In genomic region chr10:69861251-69862240, GRCh38 we compare ENCODE assay signal across 1 cellular context.
TF ChIP-seq lines count a peak whose summit lies in the region.

No MANE protein-coding gene starts in this region.

TF ChIP-seq in HEK293, 187 proteins besides CTCF, POLR2A, EP300 and RAD21 (continued from another document and continues in another):
- no peak for TF ChIP-seq ZNF398 (tag by site-specific recombination; IDR thresholded peaks at IDR 0.05)
- TF ChIP-seq, protein P1, sequence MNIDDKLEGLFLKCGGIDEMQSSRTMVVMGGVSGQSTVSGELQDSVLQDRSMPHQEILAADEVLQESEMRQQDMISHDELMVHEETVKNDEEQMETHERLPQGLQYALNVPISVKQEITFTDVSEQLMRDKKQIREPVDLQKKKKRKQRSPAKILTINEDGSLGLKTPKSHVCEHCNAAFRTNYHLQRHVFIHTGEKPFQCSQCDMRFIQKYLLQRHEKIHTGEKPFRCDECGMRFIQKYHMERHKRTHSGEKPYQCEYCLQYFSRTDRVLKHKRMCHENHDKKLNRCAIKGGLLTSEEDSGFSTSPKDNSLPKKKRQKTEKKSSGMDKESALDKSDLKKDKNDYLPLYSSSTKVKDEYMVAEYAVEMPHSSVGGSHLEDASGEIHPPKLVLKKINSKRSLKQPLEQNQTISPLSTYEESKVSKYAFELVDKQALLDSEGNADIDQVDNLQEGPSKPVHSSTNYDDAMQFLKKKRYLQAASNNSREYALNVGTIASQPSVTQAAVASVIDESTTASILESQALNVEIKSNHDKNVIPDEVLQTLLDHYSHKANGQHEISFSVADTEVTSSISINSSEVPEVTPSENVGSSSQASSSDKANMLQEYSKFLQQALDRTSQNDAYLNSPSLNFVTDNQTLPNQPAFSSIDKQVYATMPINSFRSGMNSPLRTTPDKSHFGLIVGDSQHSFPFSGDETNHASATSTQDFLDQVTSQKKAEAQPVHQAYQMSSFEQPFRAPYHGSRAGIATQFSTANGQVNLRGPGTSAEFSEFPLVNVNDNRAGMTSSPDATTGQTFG (tag by site-specific recombination; IDR thresholded peaks at IDR 0.05; ENCODE audit: borderline replicate concordance), result no peak
- no peak for TF ChIP-seq ZNF791 (tag by site-specific recombination; IDR thresholded peaks at IDR 0.05)
- TF ChIP-seq, protein P2, sequence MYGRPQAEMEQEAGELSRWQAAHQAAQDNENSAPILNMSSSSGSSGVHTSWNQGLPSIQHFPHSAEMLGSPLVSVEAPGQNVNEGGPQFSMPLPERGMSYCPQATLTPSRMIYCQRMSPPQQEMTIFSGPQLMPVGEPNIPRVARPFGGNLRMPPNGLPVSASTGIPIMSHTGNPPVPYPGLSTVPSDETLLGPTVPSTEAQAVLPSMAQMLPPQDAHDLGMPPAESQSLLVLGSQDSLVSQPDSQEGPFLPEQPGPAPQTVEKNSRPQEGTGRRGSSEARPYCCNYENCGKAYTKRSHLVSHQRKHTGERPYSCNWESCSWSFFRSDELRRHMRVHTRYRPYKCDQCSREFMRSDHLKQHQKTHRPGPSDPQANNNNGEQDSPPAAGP (tag by site-specific recombination; IDR thresholded peaks at IDR 0.05), result 0 out of 2 replicates have a peak, but pooled peaks have one; percentile 29
- TF ChIP-seq ZNF169 (tag by site-specific recombination; IDR thresholded peaks at IDR 0.05), result no peak
- TF ChIP-seq ZSCAN23 (tag by site-specific recombination; IDR thresholded peaks at IDR 0.05), result no peak
- no peak for TF ChIP-seq KLF7 (tag by site-specific recombination; IDR thresholded peaks at IDR 0.05; ENCODE audit: borderline replicate concordance)
- no peak for TF ChIP-seq ZNF548 (tag by site-specific recombination; IDR thresholded peaks at IDR 0.05)
- TF ChIP-seq ZNF366 (tag by site-specific recombination; conservative IDR thresholded peaks at IDR 0.05), result peak; percentile 60; the same call in 1 of the 2 replicates
- TF ChIP-seq OVOL3 (tag by site-specific recombination; IDR thresholded peaks at IDR 0.05), result no peak
- no peak for TF ChIP-seq ZNF560 (tag by site-specific recombination; IDR thresholded peaks at IDR 0.05; ENCODE audit: borderline replicate concordance)
- no peak for TF ChIP-seq ZNF274 (IDR thresholded peaks at IDR 0.05; ENCODE audit: low read length)
- no peak for TF ChIP-seq ZNF274 (tag by site-specific recombination; IDR thresholded peaks at IDR 0.05; ENCODE audit: borderline replicate concordance)
- no peak for TF ChIP-seq MZF1 (tag by site-specific recombination; IDR thresholded peaks at IDR 0.05; ENCODE audit: borderline replicate concordance)
- no peak for TF ChIP-seq KLF16 (tag by site-specific recombination; IDR thresholded peaks at IDR 0.05)
- TF ChIP-seq ZNF513 (tag by site-specific recombination; IDR thresholded peaks at IDR 0.05), result no peak
- no peak for TF ChIP-seq KLF9 (tag by site-specific recombination; IDR thresholded peaks at IDR 0.05; ENCODE audit: low read depth)
- TF ChIP-seq ZNF114 (tag by site-specific recombination; IDR thresholded peaks at IDR 0.05), result no peak
- no peak for TF ChIP-seq ZNF704 (tag by site-specific recombination; IDR thresholded peaks at IDR 0.05)
- no peak for TF ChIP-seq GLI4 (tag by site-specific recombination; IDR thresholded peaks at IDR 0.05)
- TF ChIP-seq, protein P3, sequence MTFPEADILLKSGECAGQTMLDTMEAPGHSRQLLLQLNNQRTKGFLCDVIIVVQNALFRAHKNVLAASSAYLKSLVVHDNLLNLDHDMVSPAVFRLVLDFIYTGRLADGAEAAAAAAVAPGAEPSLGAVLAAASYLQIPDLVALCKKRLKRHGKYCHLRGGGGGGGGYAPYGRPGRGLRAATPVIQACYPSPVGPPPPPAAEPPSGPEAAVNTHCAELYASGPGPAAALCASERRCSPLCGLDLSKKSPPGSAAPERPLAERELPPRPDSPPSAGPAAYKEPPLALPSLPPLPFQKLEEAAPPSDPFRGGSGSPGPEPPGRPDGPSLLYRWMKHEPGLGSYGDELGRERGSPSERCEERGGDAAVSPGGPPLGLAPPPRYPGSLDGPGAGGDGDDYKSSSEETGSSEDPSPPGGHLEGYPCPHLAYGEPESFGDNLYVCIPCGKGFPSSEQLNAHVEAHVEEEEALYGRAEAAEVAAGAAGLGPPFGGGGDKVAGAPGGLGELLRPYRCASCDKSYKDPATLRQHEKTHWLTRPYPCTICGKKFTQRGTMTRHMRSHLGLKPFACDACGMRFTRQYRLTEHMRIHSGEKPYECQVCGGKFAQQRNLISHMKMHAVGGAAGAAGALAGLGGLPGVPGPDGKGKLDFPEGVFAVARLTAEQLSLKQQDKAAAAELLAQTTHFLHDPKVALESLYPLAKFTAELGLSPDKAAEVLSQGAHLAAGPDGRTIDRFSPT (tag by site-specific recombination; IDR thresholded peaks at IDR 0.05), result no peak
- TF ChIP-seq ZNF624 (tag by site-specific recombination; IDR thresholded peaks at IDR 0.05), result no peak
- no peak for TF ChIP-seq ZNF626 (tag by site-specific recombination; IDR thresholded peaks at IDR 0.05)
- no peak for TF ChIP-seq ZNF510 (tag by site-specific recombination; IDR thresholded peaks at IDR 0.05; ENCODE audit: insufficient replicate concordance)
- no peak for TF ChIP-seq ZNF670 (tag by site-specific recombination; IDR thresholded peaks at IDR 0.05; ENCODE audit: low read depth)
- no peak for TF ChIP-seq HOXD13 (CRISPR knock-in tag; IDR thresholded peaks at IDR 0.05; ENCODE audit: borderline replicate concordance)
- TF ChIP-seq ZNF221 (tag by site-specific recombination; IDR thresholded peaks at IDR 0.05; ENCODE audit: borderline replicate concordance), result no peak
- no peak for TF ChIP-seq ZFP69B (tag by site-specific recombination; IDR thresholded peaks at IDR 0.05)
- TF ChIP-seq ZNF121 (tag by site-specific recombination; IDR thresholded peaks at IDR 0.05), result no peak
- no peak for TF ChIP-seq GLIS2 (tag by site-specific recombination; IDR thresholded peaks at IDR 0.05)
- TF ChIP-seq HOXA7 (CRISPR knock-in tag; IDR thresholded peaks at IDR 0.05; ENCODE audit: borderline replicate concordance), result no peak
- TF ChIP-seq ZNF658 (tag by site-specific recombination; IDR thresholded peaks at IDR 0.05), result no peak
- TF ChIP-seq, protein P4, sequence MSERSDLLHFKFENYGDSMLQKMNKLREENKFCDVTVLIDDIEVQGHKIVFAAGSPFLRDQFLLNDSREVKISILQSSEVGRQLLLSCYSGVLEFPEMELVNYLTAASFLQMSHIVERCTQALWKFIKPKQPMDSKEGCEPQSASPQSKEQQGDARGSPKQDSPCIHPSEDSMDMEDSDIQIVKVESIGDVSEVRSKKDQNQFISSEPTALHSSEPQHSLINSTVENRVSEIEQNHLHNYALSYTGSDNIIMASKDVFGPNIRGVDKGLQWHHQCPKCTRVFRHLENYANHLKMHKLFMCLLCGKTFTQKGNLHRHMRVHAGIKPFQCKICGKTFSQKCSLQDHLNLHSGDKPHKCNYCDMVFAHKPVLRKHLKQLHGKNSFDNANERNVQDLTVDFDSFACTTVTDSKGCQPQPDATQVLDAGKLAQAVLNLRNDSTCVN (tag by site-specific recombination; optimal IDR thresholded peaks at IDR 0.05), result no peak
- TF ChIP-seq, protein P5, sequence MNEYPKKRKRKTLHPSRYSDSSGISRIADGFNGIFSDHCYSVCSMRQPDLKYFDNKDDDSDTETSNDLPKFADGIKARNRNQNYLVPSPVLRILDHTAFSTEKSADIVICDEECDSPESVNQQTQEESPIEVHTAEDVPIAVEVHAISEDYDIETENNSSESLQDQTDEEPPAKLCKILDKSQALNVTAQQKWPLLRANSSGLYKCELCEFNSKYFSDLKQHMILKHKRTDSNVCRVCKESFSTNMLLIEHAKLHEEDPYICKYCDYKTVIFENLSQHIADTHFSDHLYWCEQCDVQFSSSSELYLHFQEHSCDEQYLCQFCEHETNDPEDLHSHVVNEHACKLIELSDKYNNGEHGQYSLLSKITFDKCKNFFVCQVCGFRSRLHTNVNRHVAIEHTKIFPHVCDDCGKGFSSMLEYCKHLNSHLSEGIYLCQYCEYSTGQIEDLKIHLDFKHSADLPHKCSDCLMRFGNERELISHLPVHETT (tag by site-specific recombination; IDR thresholded peaks at IDR 0.05), result no peak
- TF ChIP-seq, protein P6, sequence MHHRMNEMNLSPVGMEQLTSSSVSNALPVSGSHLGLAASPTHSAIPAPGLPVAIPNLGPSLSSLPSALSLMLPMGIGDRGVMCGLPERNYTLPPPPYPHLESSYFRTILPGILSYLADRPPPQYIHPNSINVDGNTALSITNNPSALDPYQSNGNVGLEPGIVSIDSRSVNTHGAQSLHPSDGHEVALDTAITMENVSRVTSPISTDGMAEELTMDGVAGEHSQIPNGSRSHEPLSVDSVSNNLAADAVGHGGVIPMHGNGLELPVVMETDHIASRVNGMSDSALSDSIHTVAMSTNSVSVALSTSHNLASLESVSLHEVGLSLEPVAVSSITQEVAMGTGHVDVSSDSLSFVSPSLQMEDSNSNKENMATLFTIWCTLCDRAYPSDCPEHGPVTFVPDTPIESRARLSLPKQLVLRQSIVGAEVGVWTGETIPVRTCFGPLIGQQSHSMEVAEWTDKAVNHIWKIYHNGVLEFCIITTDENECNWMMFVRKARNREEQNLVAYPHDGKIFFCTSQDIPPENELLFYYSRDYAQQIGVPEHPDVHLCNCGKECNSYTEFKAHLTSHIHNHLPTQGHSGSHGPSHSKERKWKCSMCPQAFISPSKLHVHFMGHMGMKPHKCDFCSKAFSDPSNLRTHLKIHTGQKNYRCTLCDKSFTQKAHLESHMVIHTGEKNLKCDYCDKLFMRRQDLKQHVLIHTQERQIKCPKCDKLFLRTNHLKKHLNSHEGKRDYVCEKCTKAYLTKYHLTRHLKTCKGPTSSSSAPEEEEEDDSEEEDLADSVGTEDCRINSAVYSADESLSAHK (tag by site-specific recombination; IDR thresholded peaks at IDR 0.05), result no peak
- TF ChIP-seq, protein P7, sequence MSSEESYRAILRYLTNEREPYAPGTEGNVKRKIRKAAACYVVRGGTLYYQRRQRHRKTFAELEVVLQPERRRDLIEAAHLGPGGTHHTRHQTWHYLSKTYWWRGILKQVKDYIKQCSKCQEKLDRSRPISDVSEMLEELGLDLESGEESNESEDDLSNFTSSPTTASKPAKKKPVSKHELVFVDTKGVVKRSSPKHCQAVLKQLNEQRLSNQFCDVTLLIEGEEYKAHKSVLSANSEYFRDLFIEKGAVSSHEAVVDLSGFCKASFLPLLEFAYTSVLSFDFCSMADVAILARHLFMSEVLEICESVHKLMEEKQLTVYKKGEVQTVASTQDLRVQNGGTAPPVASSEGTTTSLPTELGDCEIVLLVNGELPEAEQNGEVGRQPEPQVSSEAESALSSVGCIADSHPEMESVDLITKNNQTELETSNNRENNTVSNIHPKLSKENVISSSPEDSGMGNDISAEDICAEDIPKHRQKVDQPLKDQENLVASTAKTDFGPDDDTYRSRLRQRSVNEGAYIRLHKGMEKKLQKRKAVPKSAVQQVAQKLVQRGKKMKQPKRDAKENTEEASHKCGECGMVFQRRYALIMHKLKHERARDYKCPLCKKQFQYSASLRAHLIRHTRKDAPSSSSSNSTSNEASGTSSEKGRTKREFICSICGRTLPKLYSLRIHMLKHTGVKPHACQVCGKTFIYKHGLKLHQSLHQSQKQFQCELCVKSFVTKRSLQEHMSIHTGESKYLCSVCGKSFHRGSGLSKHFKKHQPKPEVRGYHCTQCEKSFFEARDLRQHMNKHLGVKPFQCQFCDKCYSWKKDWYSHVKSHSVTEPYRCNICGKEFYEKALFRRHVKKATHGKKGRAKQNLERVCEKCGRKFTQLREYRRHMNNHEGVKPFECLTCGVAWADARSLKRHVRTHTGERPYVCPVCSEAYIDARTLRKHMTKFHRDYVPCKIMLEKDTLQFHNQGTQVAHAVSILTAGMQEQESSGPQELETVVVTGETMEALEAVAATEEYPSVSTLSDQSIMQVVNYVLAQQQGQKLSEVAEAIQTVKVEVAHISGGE (tag by site-specific recombination; conservative IDR thresholded peaks at IDR 0.05; ENCODE audit: low read depth), result no peak
- TF ChIP-seq ZNF140 (tag by site-specific recombination; IDR thresholded peaks at IDR 0.05), result no peak
- no peak for TF ChIP-seq ZNF132 (tag by site-specific recombination; IDR thresholded peaks at IDR 0.05; ENCODE audit: borderline replicate concordance)
- TF ChIP-seq ZNF549 (tag by site-specific recombination; IDR thresholded peaks at IDR 0.05), result no peak
- TF ChIP-seq ZNF585B (tag by site-specific recombination; IDR thresholded peaks at IDR 0.05), result no peak
- peak; percentile 82 for TF ChIP-seq EGR2 (tag by site-specific recombination; IDR thresholded peaks at IDR 0.05; ENCODE audit: low read depth)
